ENCODE assay signal across 35 cellular contexts in genomic region chr22:36165161-36165560, GRCh38. TPM values are rescaled to one million over a fixed set of nuclear protein-coding genes. Genes with fewer than 3 reads are reported as not detected.
DNase-seq lines count a peak whose midpoint lies in the region; ATAC-seq, FAIRE-seq and TF ChIP-seq lines count a peak whose summit lies in the region.
"Had no signal": no experiment of that assay in that cellular context is flagged by ENCODE, and none has a peak within 500 bp of the region (broad histone marks: within the 10 kb centered on the region; RNA-seq: fewer than 3 reads in every experiment).

No MANE protein-coding gene starts in this region.

- H3K4me3 Mint-ChIP-seq in IgD-negative memory B cell (peak overlapping the region in 1 of 4 donors; percentile 6), natural killer cell (no peak overlapping the region)
- H3K4me3 Mint-ChIP-seq: activated CD4-positive, alpha-beta memory T cell treated with anti-CD3 and anti-CD28 coated beads for 36 hours; B cell; T-helper 1 cell treated with Interleukin-12 subunit alpha and Interleukin-12 subunit beta and Interleukin-4 antibody, amounts not matched to agents 30 μg/mL and 1 μg/mL, for 36 hours had no signal

- intact Hi-C loops in natural killer cell (cut with micrococcal nuclease): no loop called here

- H3K9me3 ChIP-seq in BLaER1 treated with 17β-estradiol and CSF1 and Interleukin-3, amounts not matched to agents 10 nM and 100 nM (replicated peaks in 1 of 11): peaks cover 0 to 16% (median 9%) of the 10 kb centered on the region in 11 experiments; a peak in 10 of 22 replicates
- no peaks in the 10 kb centered on the region for H3K9me3 ChIP-seq in keratinocyte (ENCODE audit: control insufficient read depth, low read depth, low read length)
- H3K9me3 ChIP-seq: A549, right atrium auricular region, testis, vagina had no signal

- DNase-seq in keratinocyte (ENCODE audit: low read depth, low spot score): no peak
- DNase-seq in natural killer cell: no peak
- no peak for DNase-seq in GM19239 (ENCODE audit: insufficient read length, low spot score)
- no peak for DNase-seq in effector CD8-positive, alpha-beta T cell (lab: John Stamatoyannopoulos, UW)
- DNase-seq in NCI-H748 treated with DMSO at 0.1 percent for 48 hours (lab: John Stamatoyannopoulos, UW): no peak
- DNase-seq: activated CD4-positive, alpha-beta memory T cell treated with anti-CD3 and anti-CD28 coated beads for 36 hours; activated CD4-positive, CD25-positive, alpha-beta regulatory T cell treated with anti-CD3 and anti-CD28 coated beads, Interleukin-2, amount 50 U/mL, for 72 hours; activated naive CD8-positive, alpha-beta T cell treated with anti-CD3 and anti-CD28 coated beads, Interleukin-2, amount 10 ng/mL, durations not matched to agents 7 days and 5 days; caudate nucleus; dermis blood vessel endothelial cell; DMS79; GDM1; left ventricle myocardium superior; NCI-H1436 treated with DMSO at 0.1 percent for 48 hours; NCI-H2107; NCI-H82; stimulated activated CD4-positive, alpha-beta T cell treated with anti-CD3 and anti-CD28 coated beads, Interleukin-4, amount 100 ng/mL, for 1 hour; testis had no signal

- H3K27me3 Mint-ChIP-seq in IgD-negative memory B cell: peaks cover 2% of the 10 kb centered on the region
- H3K27me3 Mint-ChIP-seq in natural killer cell (ENCODE audit: low read depth in 2 of 2): no peaks in the 10 kb centered on the region
- H3K27me3 Mint-ChIP-seq: activated CD4-positive, alpha-beta memory T cell treated with anti-CD3 and anti-CD28 coated beads for 36 hours; activated naive CD8-positive, alpha-beta T cell treated with anti-CD3 and anti-CD28 coated beads, Interleukin-2, amount 10 ng/mL, durations not matched to agents 7 days and 5 days; B cell had no signal

- H4K20me1 ChIP-seq in BLaER1 treated with 17β-estradiol and CSF1 and Interleukin-3, amounts not matched to agents 10 nM and 100 nM: no peaks in the 10 kb centered on the region
- no peaks in the 10 kb centered on the region for H4K20me1 ChIP-seq in keratinocyte (ENCODE audit: control insufficient read depth, extremely low read depth, insufficient read depth, low read length)

- H3K36me3 ChIP-seq in BLaER1 treated with 17β-estradiol and CSF1 and Interleukin-3, amounts not matched to agents 10 nM and 100 nM: no peaks in the 10 kb centered on the region
- H3K36me3 ChIP-seq in keratinocyte (ENCODE audit: control insufficient read depth in 2 of 2, extremely low read depth in 1 of 2, insufficient read depth in 2 of 2, low read length in 2 of 2): no peaks in the 10 kb centered on the region
- H3K36me3 ChIP-seq: right atrium auricular region, vagina had no signal

- no peak overlapping the region for H2AFZ ChIP-seq in keratinocyte (ENCODE audit: control insufficient read depth, low read length)
- H2AFZ ChIP-seq: parathyroid adenoma had no signal

- H3K4me1 Mint-ChIP-seq in IgD-negative memory B cell (peaks cover 36 to 55% (median 54%) of the 10 kb centered on the region in 3 donors), natural killer cell (peaks cover 46 to 52% of the 10 kb centered on the region in 2 donors)

- ATAC-seq in natural killer cell: no peak
- no peak for ATAC-seq in HG03175 (IDR thresholded peaks at IDR 0.05; ENCODE audit: unreplicated experiment)
- ATAC-seq: A549, HCT116, left ventricle myocardium superior had no signal

- no peak for FAIRE-seq in keratinocyte (lab: Jason Lieb, UNC)
- FAIRE-seq in GM19239 (lab: Jason Lieb, UNC): no peak
- FAIRE-seq: A549, astrocyte, HTR-8/SVneo had no signal

- dilution Hi-C loops in keratinocyte (cut with MboI; ENCODE audit: extremely low pct_ligation_motif_present, low sequenced_read_pairs): no loop called here

- H3K9ac ChIP-seq in BLaER1 treated with 17β-estradiol and CSF1 and Interleukin-3, amounts not matched to agents 10 nM and 100 nM: peak overlapping the region in 5 of 11 experiments; percentile 20 to 63 (median 55); a peak in 7 of 22 replicates
- no peak overlapping the region for H3K9ac ChIP-seq in keratinocyte (ENCODE audit: control insufficient read depth, extremely low read depth, insufficient read depth, low read length)
- H3K9ac ChIP-seq: KMS-11, parathyroid adenoma had no signal

- TF ChIP-seq CTCF in keratinocyte (optimal IDR thresholded peaks at IDR 0.05 in 1 of 3, IDR thresholded peaks at IDR 0.05 in 1 of 3, conservative IDR thresholded peaks at IDR 0.05 in 1 of 3; ENCODE audit: extremely low read depth in 1 of 3, insufficient read depth in 2 of 3, low read length in 3 of 3) (no peak), natural killer cell (IDR thresholded peaks at IDR 0.05) (no peak)

- H3K4me2 ChIP-seq in BLaER1 treated with 17β-estradiol and CSF1 and Interleukin-3, amounts not matched to agents 10 nM and 100 nM: peak overlapping the region in 7 of 11 experiments; percentile 3 to 99 (median 97); a peak in 14 of 22 replicates
- H3K4me2 ChIP-seq in keratinocyte (ENCODE audit: control insufficient read depth, extremely low read depth, insufficient read depth, low read depth, low read length): peak overlapping the region; percentile 14
- H3K4me2 ChIP-seq: A549 had no signal

- 0 out of 20 replicates have a peak overlapping the region, but pooled peaks of 1 of the 10 experiments have one; percentile 18 for H3K4me3 ChIP-seq in BLaER1 treated with 17β-estradiol and CSF1 and Interleukin-3, amounts not matched to agents 10 nM and 100 nM
- H3K4me3 ChIP-seq in keratinocyte (ENCODE audit: control insufficient read depth in 2 of 3, extremely low read depth in 1 of 3, insufficient read depth in 2 of 3, low read depth in 1 of 3, low read length in 3 of 3): no peak overlapping the region
- H3K4me3 ChIP-seq: A549, right atrium auricular region, SK-N-MC, testis, vagina had no signal

- H3K4me1 ChIP-seq in BLaER1 treated with 17β-estradiol and CSF1 and Interleukin-3, amounts not matched to agents 10 nM and 100 nM: peaks cover 62 to 79% (median 72%) of the 10 kb centered on the region in 10 experiments
- H3K4me1 ChIP-seq in keratinocyte (ENCODE audit: control insufficient read depth, extremely low read depth, insufficient read depth, low read length): peaks cover 6% of the 10 kb centered on the region
- H3K4me1 ChIP-seq: A549, parathyroid adenoma had no signal

- no peaks in the 10 kb centered on the region for H3K27me3 ChIP-seq in BLaER1 treated with 17β-estradiol and CSF1 and Interleukin-3, amounts not matched to agents 10 nM and 100 nM
- peaks cover 4% of the 10 kb centered on the region for H3K27me3 ChIP-seq in keratinocyte (ENCODE audit: control insufficient read depth, extremely low read depth, insufficient read depth, low read length)
- H3K27me3 ChIP-seq: right atrium auricular region, testis, vagina had no signal

- H3K9me1 ChIP-seq in keratinocyte (ENCODE audit: control insufficient read depth, extremely low read depth, insufficient read depth, low read length): no peaks in the 10 kb centered on the region

- H3K79me2 ChIP-seq in keratinocyte (ENCODE audit: control insufficient read depth, insufficient read depth, low read length): no peaks in the 10 kb centered on the region
- H3K79me2 ChIP-seq: parathyroid adenoma had no signal

- H3K27ac ChIP-seq in BLaER1 treated with 17β-estradiol and CSF1 and Interleukin-3, amounts not matched to agents 10 nM and 100 nM: peak overlapping the region in 7 of 11 experiments; percentile 8 to 95 (median 80); a peak in 12 of 22 replicates
- no peak overlapping the region for H3K27ac ChIP-seq in keratinocyte (ENCODE audit: control insufficient read depth, insufficient read depth, low read length)
- H3K27ac ChIP-seq: A549, KMS-11, parathyroid adenoma, right atrium auricular region, RWPE1, SK-N-MC, testis, vagina had no signal

- H3K9me3 Mint-ChIP-seq in IgD-negative memory B cell (peaks cover 0 to 9% (median 0%) of the 10 kb centered on the region in 3 donors), natural killer cell (no peaks in the 10 kb centered on the region)
- H3K9me3 Mint-ChIP-seq: T-helper 1 cell treated with Interleukin-12 subunit alpha and Interleukin-12 subunit beta and Interleukin-4 antibody, amounts not matched to agents 30 μg/mL and 1 μg/mL, for 36 hours had no signal

- H3K27ac Mint-ChIP-seq in IgD-negative memory B cell: peak overlapping the region in 2 of 3 donors; percentile 3 to 94
- peak overlapping the region; percentile 41 to 100 for H3K27ac Mint-ChIP-seq in natural killer cell
- H3K27ac Mint-ChIP-seq: activated CD4-positive, alpha-beta memory T cell treated with anti-CD3 and anti-CD28 coated beads for 36 hours; B cell had no signal

- H3K36me3 Mint-ChIP-seq in IgD-negative memory B cell: no peaks in the 10 kb centered on the region
- no peaks in the 10 kb centered on the region for H3K36me3 Mint-ChIP-seq in natural killer cell

RNA-seq across cellular contexts. Expression of gene APOL3, which starts 4.6 kb away (rescaled TPM):
- polyA plus RNA-seq in IgD-negative memory B cell (52.0 TPM), keratinocyte (0.46 to 1.1 TPM (median 0.92 TPM) in 3 replicates)
- polyA plus RNA-seq in keratinocyte (2011; ENCODE audit: low read depth): not detected
- polyA plus RNA-seq in keratinocyte (2011; cell fraction: cytosol; rRNA removed): 0.45 and 0.49 TPM in 2 replicates
- polyA plus RNA-seq in keratinocyte (2011; cell fraction: nucleus; rRNA removed): 0.40 and 0.52 TPM in 2 replicates
- polyA plus RNA-seq in keratinocyte (2012; ENCODE audit: low replicate concordance): 1.2 TPM in 1 of 2 replicates, not detected in the other
- 0.56 to 2.9 TPM in 2 of 3 replicates, not detected in the other for polyA minus RNA-seq in keratinocyte
- polyA minus RNA-seq in keratinocyte (2011; cell fraction: cytosol; rRNA and poly(A)+ RNA removed): not detected
- polyA minus RNA-seq in keratinocyte (2011; cell fraction: nucleus; rRNA and poly(A)+ RNA removed): 0.32 TPM in 1 of 2 replicates, not detected in the other
- 100 to 1,000 TPM; 105 to 166 (median 111) TPM for total RNA-seq in natural killer cell
- polyA plus RNA-seq: A549, neural cell had no signal

RNA-seq across cellular contexts. Expression of gene APOL4, which starts 36.4 kb away (rescaled TPM):
- not detected for polyA plus RNA-seq in IgD-negative memory B cell
- polyA plus RNA-seq in keratinocyte: 0.03 to 0.08 TPM (median 0.04 TPM) in 3 replicates
- not detected for polyA plus RNA-seq in keratinocyte (2011; ENCODE audit: low read depth)
- 0.02 TPM in 1 of 2 replicates, not detected in the other for polyA plus RNA-seq in keratinocyte (2011; cell fraction: cytosol; rRNA removed)
- 0.08 and 0.23 TPM in 2 replicates for polyA plus RNA-seq in keratinocyte (2011; cell fraction: nucleus; rRNA removed)
- polyA plus RNA-seq in keratinocyte (2012; ENCODE audit: low replicate concordance): 0.10 TPM in 1 of 2 replicates, not detected in the other
- polyA minus RNA-seq in keratinocyte: not detected in 3 replicates
- not detected for polyA minus RNA-seq in keratinocyte (2011; cell fraction: cytosol; rRNA and poly(A)+ RNA removed)
- polyA minus RNA-seq in keratinocyte (2011; cell fraction: nucleus; rRNA and poly(A)+ RNA removed): 1.0 TPM in 1 of 2 replicates, not detected in the other
- under 1 TPM in 1 of 3 donors, not detected in 2; 0.70 TPM for total RNA-seq in natural killer cell
- total RNA-seq: astrocyte, B cell, OCI-LY7 had no signal
- polyA plus RNA-seq: A549, neural cell had no signal

Comparison
In these comparisons a context has a peak if more than half of its experiments do, and no peak if none do; other contexts are left out.
1. RNA of gene APOL3, which starts 4.6 kb away (polyA plus RNA-seq): 52.0 TPM in IgD-negative memory B cell (single experiment); 0.40 to 1.2 TPM in keratinocyte; every median in the first group is over 10 times any median in the second.